1 cellular context compared by ENCODE assay signal in genomic region chr9:22124263-22125011, GRCh38.
TF ChIP-seq lines count a peak whose summit lies in the region.

No MANE protein-coding gene starts in this region.

TF ChIP-seq in HEK293, 187 proteins besides CTCF, POLR2A, EP300 and RAD21 (continued from another document and continues in another):
- TF ChIP-seq HIC1 (tag by site-specific recombination; IDR thresholded peaks at IDR 0.05) (peak; percentile 83), ZIC2 (tag by site-specific recombination; IDR thresholded peaks at IDR 0.05) (no peak), ZNF707 (tag by site-specific recombination; IDR thresholded peaks at IDR 0.05) (no peak), ZNF391 (tag by site-specific recombination; IDR thresholded peaks at IDR 0.05; ENCODE audit: borderline replicate concordance, low read depth) (no peak), ZNF26 (tag by site-specific recombination; IDR thresholded peaks at IDR 0.05) (no peak), INSM2 (tag by site-specific recombination; IDR thresholded peaks at IDR 0.05) (no peak), ATF2 (tag by site-specific recombination; IDR thresholded peaks at IDR 0.05; ENCODE audit: low read depth) (no peak), ZNF211 (tag by site-specific recombination; IDR thresholded peaks at IDR 0.05; ENCODE audit: low read depth) (no peak), ZNF580 (tag by site-specific recombination; IDR thresholded peaks at IDR 0.05) (no peak; the same call in 1 of the 2 replicates), ZNF768 (tag by site-specific recombination; IDR thresholded peaks at IDR 0.05) (no peak), ZNF335 (tag by site-specific recombination; conservative IDR thresholded peaks at IDR 0.05) (no peak), ZNF792 (tag by site-specific recombination; IDR thresholded peaks at IDR 0.05) (no peak), ZNF324 (tag by site-specific recombination; IDR thresholded peaks at IDR 0.05) (no peak), ZSCAN5A (tag by site-specific recombination; IDR thresholded peaks at IDR 0.05) (no peak), ZNF510 (tag by site-specific recombination; IDR thresholded peaks at IDR 0.05; ENCODE audit: insufficient replicate concordance) (no peak), ZNF558 (tag by site-specific recombination; IDR thresholded peaks at IDR 0.05) (no peak), ZNF132 (tag by site-specific recombination; IDR thresholded peaks at IDR 0.05; ENCODE audit: borderline replicate concordance) (no peak), ZNF239 (tag by site-specific recombination; IDR thresholded peaks at IDR 0.05) (no peak), TRIM28 (IDR thresholded peaks at IDR 0.05; ENCODE audit: borderline replicate concordance, low read length) (no peak; the same call in 1 of the 2 replicates), ZNF174 (tag by site-specific recombination; IDR thresholded peaks at IDR 0.05) (no peak), ZNF140 (tag by site-specific recombination; IDR thresholded peaks at IDR 0.05) (no peak), ZNF518A (tag by site-specific recombination; conservative IDR thresholded peaks at IDR 0.05; ENCODE audit: low read depth) (no peak), ZNF830 (tag by site-specific recombination; IDR thresholded peaks at IDR 0.05; ENCODE audit: low read depth) (no peak), ZNF184 (tag by site-specific recombination; IDR thresholded peaks at IDR 0.05) (0 out of 2 replicates have a peak, but pooled peaks have one; percentile 23), ZSCAN30 (tag by site-specific recombination; IDR thresholded peaks at IDR 0.05) (peak; percentile 86), AEBP2 (tag by site-specific recombination; IDR thresholded peaks at IDR 0.05; ENCODE audit: borderline replicate concordance) (no peak), ZNF654 (tag by site-specific recombination; IDR thresholded peaks at IDR 0.05; ENCODE audit: low read depth) (no peak), ZNF23 (tag by site-specific recombination; IDR thresholded peaks at IDR 0.05; ENCODE audit: borderline replicate concordance) (no peak), ZNF76 (tag by site-specific recombination; IDR thresholded peaks at IDR 0.05; ENCODE audit: borderline replicate concordance, low read depth) (no peak), ZSCAN23 (tag by site-specific recombination; IDR thresholded peaks at IDR 0.05) (no peak), ZNF837 (tag by site-specific recombination; IDR thresholded peaks at IDR 0.05) (no peak), ZFP69B (tag by site-specific recombination; IDR thresholded peaks at IDR 0.05) (no peak), OVOL3 (tag by site-specific recombination; IDR thresholded peaks at IDR 0.05) (0 out of 2 replicates have a peak, but pooled peaks have one; percentile 46), ZNF248 (tag by site-specific recombination; IDR thresholded peaks at IDR 0.05) (no peak), ZNF37A (tag by site-specific recombination; IDR thresholded peaks at IDR 0.05) (no peak), PRDM1 (tag by site-specific recombination; IDR thresholded peaks at IDR 0.05) (no peak), ZNF280D (tag by site-specific recombination; IDR thresholded peaks at IDR 0.05) (no peak), ZNF175 (tag by site-specific recombination; IDR thresholded peaks at IDR 0.05) (no peak), KLF9 (tag by site-specific recombination; IDR thresholded peaks at IDR 0.05; ENCODE audit: low read depth) (no peak), OSR2 (tag by site-specific recombination; IDR thresholded peaks at IDR 0.05) (peak; percentile 92), HOXA7 (CRISPR knock-in tag; IDR thresholded peaks at IDR 0.05; ENCODE audit: borderline replicate concordance) (no peak), ZNF549 (tag by site-specific recombination; IDR thresholded peaks at IDR 0.05) (no peak), ZNF530 (tag by site-specific recombination; IDR thresholded peaks at IDR 0.05; ENCODE audit: low read depth) (no peak), RBAK (tag by site-specific recombination; IDR thresholded peaks at IDR 0.05) (no peak), ZNF596 (tag by site-specific recombination; IDR thresholded peaks at IDR 0.05) (peak; percentile 79), ZFP3 (tag by site-specific recombination; IDR thresholded peaks at IDR 0.05; ENCODE audit: low read depth) (no peak), YY1 (tag by site-specific recombination; IDR thresholded peaks at IDR 0.05) (no peak)
